In the genomic region with DNA sequence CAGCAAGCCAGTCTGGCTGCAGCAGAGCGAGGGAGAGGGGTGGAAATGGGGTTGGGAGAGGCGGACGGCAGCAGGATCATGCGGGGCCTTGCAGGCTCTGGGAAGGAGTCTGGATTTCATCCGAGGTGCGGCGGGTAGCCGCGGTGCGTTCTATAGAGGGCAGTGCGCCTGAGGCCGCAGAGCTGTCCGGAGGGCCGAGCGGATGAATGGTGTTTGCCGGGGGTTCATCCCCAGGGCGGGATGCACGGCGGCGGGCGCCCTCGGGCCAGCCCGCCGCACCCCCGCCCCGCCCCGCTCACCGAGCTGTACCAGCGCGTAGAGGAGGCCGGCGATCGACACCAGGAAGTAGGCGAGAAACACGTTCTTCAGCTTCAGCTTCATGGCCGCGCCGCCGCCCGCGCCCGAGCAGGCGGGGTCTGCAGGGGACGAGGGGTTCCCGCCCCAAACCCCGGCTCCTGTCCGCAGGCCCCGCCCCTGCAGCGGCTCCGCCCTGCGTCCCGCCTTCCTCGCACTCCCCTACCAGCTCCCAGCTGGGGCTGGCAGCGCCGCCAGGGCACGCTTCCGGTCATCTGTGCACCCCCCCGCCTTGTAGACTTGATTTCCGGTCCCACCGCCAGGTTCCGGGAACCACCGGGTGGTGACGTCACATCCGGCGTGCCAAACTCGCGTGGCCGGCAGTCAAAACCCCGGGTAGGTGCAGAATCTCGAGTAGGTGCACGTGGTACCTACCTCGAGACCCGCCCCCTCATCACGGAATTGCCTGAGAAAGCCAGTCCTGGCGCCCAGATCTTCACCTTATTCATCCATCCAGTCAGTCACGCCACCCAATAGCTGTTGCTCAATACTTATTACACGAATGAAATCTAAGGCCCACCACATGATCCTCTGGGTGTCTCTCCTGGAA, we compare ENCODE assay signal across 8 cellular contexts. TPM values are rescaled to one million over a fixed set of nuclear protein-coding genes. Genes with fewer than 3 reads are reported as not detected.
A peak's percentile ranks its signal among the peaks of the same experiment; 100 is the strongest.
DNase-seq lines count a peak whose midpoint lies in the region; ATAC-seq and TF ChIP-seq lines count a peak whose summit lies in the region.

TSS of gene B3GAT3 (minus strand) at position 420 of the 904 bp plus-strand sequence. CDS start at position 381, 39 bp downstream.

- POLR2A ChIA-PET in RWPE1 (lab: Yijun Ruan, JAX; ENCODE audit: low non-redundant PET): interaction anchor here (0.6 to 3.1 kb wide), 8 partner anchors 9 to 107 kb away, joined by 3 to 13 read pairs (median 8); partner anchors contain the start of genes C11orf98, CSKMT, MTA2 and ROM1
- POLR2A ChIA-PET in naive thymus-derived CD8-positive, alpha-beta T cell (lab: Charles Lee): interaction anchor here (0.7 to 5.7 kb wide), 24 partner anchors 10 to 260 kb away, joined by 3 to 81 read pairs (median 12); partner anchors contain the start of genes C11orf98, CSKMT, EEF1G and EML3

- peak within 1 kb of the TSS; percentile 97 for H3K4me3 Mint-ChIP-seq in activated T-helper 17 cell treated with anti-CD3 and anti-CD28 coated beads, Interleukin-2, amount 50 U/mL, for 72 hours
- H3K4me3 Mint-ChIP-seq in naive thymus-derived CD8-positive, alpha-beta T cell: peak within 1 kb of the TSS; percentile 86 to 97 (median 94)

- H3K27ac Mint-ChIP-seq in activated T-helper 17 cell treated with anti-CD3 and anti-CD28 coated beads, Interleukin-2, amount 50 U/mL, for 72 hours: peak within 1 kb of the TSS; percentile 91
- H3K27ac Mint-ChIP-seq in naive thymus-derived CD8-positive, alpha-beta T cell: peak within 1 kb of the TSS; percentile 92 to 99 (median 98)

- CTCF ChIA-PET in RWPE1 (lab: Yijun Ruan, JAX): interaction anchor here (1.5 kb wide), 1 partner anchor 10 kb away, joined by 5 read pairs; no protein-coding TSS in a partner anchor

- H3K27ac ChIP-seq in RWPE1: peak within 1 kb of the TSS; percentile 98

- no peak for TF ChIP-seq CTCF in LNCaP clone FGC (IDR thresholded peaks at IDR 0.05; ENCODE audit: control insufficient read depth, extremely low read depth, insufficient read depth)
- TF ChIP-seq CTCF in RWPE1 (conservative IDR thresholded peaks at IDR 0.05; ENCODE audit: low read depth): no peak
- no peak for TF ChIP-seq CTCF in fibroblast of mammary gland (conservative IDR thresholded peaks at IDR 0.05; ENCODE audit: control insufficient read depth, insufficient read depth, low read depth, low read length)

- no peaks in the 10 kb centered on the region for H3K9me3 Mint-ChIP-seq in activated T-helper 17 cell treated with anti-CD3 and anti-CD28 coated beads, Interleukin-2, amount 50 U/mL, for 72 hours
- no peaks in the 10 kb centered on the region for H3K9me3 Mint-ChIP-seq in naive thymus-derived CD8-positive, alpha-beta T cell

- peak; percentile 96 for ATAC-seq in activated T-helper 17 cell treated with anti-CD3 and anti-CD28 coated beads, Interleukin-2, amount 50 U/mL, for 72 hours (replicated peaks)
- ATAC-seq in naive thymus-derived CD8-positive, alpha-beta T cell: peak; percentile 83 to 85

- peaks cover 80% of the 10 kb centered on the region for H3K36me3 Mint-ChIP-seq in activated T-helper 17 cell treated with anti-CD3 and anti-CD28 coated beads, Interleukin-2, amount 50 U/mL, for 72 hours (ENCODE audit: low read depth)
- H3K36me3 Mint-ChIP-seq in naive thymus-derived CD8-positive, alpha-beta T cell: peaks cover 6 to 36% (median 6%) of the 10 kb centered on the region in 3 donors

- peak; percentile 99 for DNase-seq in Daoy (ENCODE audit: low read depth)
- peak; percentile 96 for DNase-seq in GOT3 (lab: John Stamatoyannopoulos, UW)
- peak; percentile 99 for DNase-seq in LNCaP clone FGC (ENCODE audit: low read depth)
- DNase-seq in RWPE1 (ENCODE audit: low spot score): peak; percentile 99
- peak; percentile 97 for DNase-seq in fibroblast of mammary gland (ENCODE audit: low read depth)
- peak; percentile 87 to 98 (median 95) for DNase-seq in naive thymus-derived CD8-positive, alpha-beta T cell
- peak; percentile 91 to 96 (median 93) for DNase-seq in stimulated activated naive CD4-positive, alpha-beta T cell (lab: John Stamatoyannopoulos, UW)

- no peaks in the 10 kb centered on the region for H3K4me1 Mint-ChIP-seq in activated T-helper 17 cell treated with anti-CD3 and anti-CD28 coated beads, Interleukin-2, amount 50 U/mL, for 72 hours
- peaks cover 13 to 36% (median 32%) of the 10 kb centered on the region in 4 donors for H3K4me1 Mint-ChIP-seq in naive thymus-derived CD8-positive, alpha-beta T cell

- no peaks in the 10 kb centered on the region for H3K27me3 Mint-ChIP-seq in activated T-helper 17 cell treated with anti-CD3 and anti-CD28 coated beads, Interleukin-2, amount 50 U/mL, for 72 hours
- H3K27me3 Mint-ChIP-seq in naive thymus-derived CD8-positive, alpha-beta T cell: peaks cover 0 to 2% (median 0%) of the 10 kb centered on the region in 5 donors

- H3K4me3 ChIP-seq in LNCaP clone FGC (ENCODE audit: low read depth, low read length): peak within 1 kb of the TSS; percentile 74
- peak within 1 kb of the TSS; percentile 88 for H3K4me3 ChIP-seq in fibroblast of mammary gland (ENCODE audit: control insufficient read depth, low read depth, low read length)

RNA-seq across cellular contexts. Expression of gene B3GAT3, which starts in this region (rescaled TPM):
- 15.0 and 17.9 TPM in 2 replicates for total RNA-seq in Daoy (2014; rRNA removed; shearing (Covaris generic))
- 10 to 100 TPM; 60.5 to 71.9 TPM for total RNA-seq in activated T-helper 17 cell treated with anti-CD3 and anti-CD28 coated beads, Interleukin-2, amount 50 U/mL, for 72 hours
- total RNA-seq in naive thymus-derived CD8-positive, alpha-beta T cell: 10 to 100 TPM; 79.8 to 83.8 TPM
- polyA plus RNA-seq in naive thymus-derived CD8-positive, alpha-beta T cell: 10 to 100 TPM; 35.6 to 51.3 (median 40.3) TPM

Comparison
In these comparisons a context has a peak if more than half of its experiments do, and no peak if none do; other contexts are left out.
1. Peak in every context shown above with its lines: DNase-seq, ATAC-seq, H3K4me3 ChIP-seq and H3K27ac ChIP-seq.